8 cellular contexts compared by ENCODE assay signal in the genomic region with DNA sequence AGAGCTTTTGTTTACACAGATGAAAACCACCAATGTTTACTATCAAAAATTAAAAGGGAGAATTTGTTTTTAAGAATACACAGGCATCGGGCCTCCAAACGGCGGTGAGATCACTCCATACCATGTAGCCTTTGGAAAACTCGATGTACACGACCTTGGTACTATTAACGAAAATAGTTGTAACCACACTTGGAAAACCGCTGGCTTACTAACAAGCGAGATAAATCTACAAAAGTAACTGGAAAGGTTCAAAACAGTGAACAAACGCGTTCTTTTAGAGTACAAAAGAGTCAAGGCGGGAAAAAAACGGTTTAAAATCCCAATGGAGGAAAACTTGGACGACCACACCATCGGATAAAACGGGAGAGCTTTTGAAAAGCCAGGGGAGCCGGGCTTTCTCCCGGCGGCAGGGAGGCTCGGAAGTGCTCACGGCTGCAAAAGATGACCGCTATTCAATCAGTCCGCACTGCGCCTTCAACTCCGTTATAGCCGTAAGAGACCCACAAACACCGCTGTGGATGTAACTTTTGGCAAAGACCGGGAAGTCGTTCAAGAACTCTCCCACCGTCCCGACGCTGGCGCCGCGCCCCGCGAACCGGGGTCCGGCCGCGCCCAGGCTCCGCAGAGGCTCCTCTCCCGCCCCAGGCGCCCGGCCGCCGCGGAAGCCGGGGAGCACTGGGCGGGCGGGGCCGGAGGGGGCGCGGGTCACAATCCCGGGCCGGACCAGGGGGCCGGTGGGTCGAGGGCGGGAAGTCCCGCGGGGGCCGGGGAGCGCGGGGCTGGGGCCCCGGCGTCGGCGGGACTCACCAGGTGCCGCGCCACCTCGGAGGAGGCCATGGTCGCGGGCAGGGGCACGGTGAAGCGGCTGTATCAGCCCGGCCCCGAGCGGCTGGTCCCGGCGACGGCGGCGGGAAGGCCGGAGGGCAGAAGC. TPM values are rescaled to one million over a fixed set of nuclear protein-coding genes. Genes with fewer than 3 reads are reported as not detected.
DNase-seq lines count a peak whose midpoint lies in the region; ATAC-seq and TF ChIP-seq lines count a peak whose summit lies in the region.

No MANE protein-coding gene starts in this region.

- H3K27ac ChIP-seq in WERI-Rb-1 = peak overlapping the region; percentile 97

- peak; percentile 32 for ATAC-seq in GM18868 (IDR thresholded peaks at IDR 0.05; ENCODE audit: unreplicated experiment)
- peak; percentile 19 for ATAC-seq in HG03280 (IDR thresholded peaks at IDR 0.05; ENCODE audit: unreplicated experiment)
- no peak for ATAC-seq in naive thymus-derived CD8-positive, alpha-beta T cell
- ATAC-seq in GM19328 (IDR thresholded peaks at IDR 0.05; ENCODE audit: unreplicated experiment) = no peak

- H3K27me3 Mint-ChIP-seq in naive thymus-derived CD8-positive, alpha-beta T cell = peaks cover 36 to 73% (median 54%) of the 10 kb centered on the region in 5 donors

- peak; percentile 71 for DNase-seq in AG10803 (ENCODE audit: low read depth)
- no peak for DNase-seq in WERI-Rb-1
- DNase-seq in fibroblast of villous mesenchyme (ENCODE audit: low read depth) = peak; percentile 74
- peak in 2 of 10 donors; percentile 9 to 10 for DNase-seq in naive thymus-derived CD8-positive, alpha-beta T cell
- DNase-seq in H4 (ENCODE audit: low spot score) = no peak

- H3K27me3 ChIP-seq in WERI-Rb-1 (ENCODE audit: insufficient read depth, low read depth, severe bottlenecking) = no peaks in the 10 kb centered on the region

- peaks cover 5 to 20% (median 6%) of the 10 kb centered on the region in 3 donors for H3K36me3 Mint-ChIP-seq in naive thymus-derived CD8-positive, alpha-beta T cell

- H3K4me1 Mint-ChIP-seq in naive thymus-derived CD8-positive, alpha-beta T cell = peaks cover 9 to 19% (median 17%) of the 10 kb centered on the region in 4 donors

- POLR2A ChIA-PET in naive thymus-derived CD8-positive, alpha-beta T cell (lab: Charles Lee) = no interaction called here

- peak overlapping the region in 5 of 10 donors; percentile 43 to 73 (median 61) for H3K27ac Mint-ChIP-seq in naive thymus-derived CD8-positive, alpha-beta T cell

- TF ChIP-seq CTCF in AG10803 (conservative IDR thresholded peaks at IDR 0.05; ENCODE audit: low read length) (no peak), WERI-Rb-1 (IDR thresholded peaks at IDR 0.05; ENCODE audit: low read depth, low read length) (no peak), fibroblast of villous mesenchyme (IDR thresholded peaks at IDR 0.05; ENCODE audit: insufficient read depth, low read depth, low read length) (no peak)

- peaks cover 0 to 35% (median 8%) of the 10 kb centered on the region in 9 donors for H3K9me3 Mint-ChIP-seq in naive thymus-derived CD8-positive, alpha-beta T cell

- H3K9me3 ChIP-seq in WERI-Rb-1 (ENCODE audit: severe bottlenecking) = no peaks in the 10 kb centered on the region

- H3K36me3 ChIP-seq in WERI-Rb-1 = no peaks in the 10 kb centered on the region

- peak overlapping the region; percentile 84 for H3K4me3 ChIP-seq in AG10803 (ENCODE audit: low read length)
- H3K4me3 ChIP-seq in WERI-Rb-1 (ENCODE audit: low read depth, low read length) = peak overlapping the region; percentile 93
- peak overlapping the region; percentile 93 for H3K4me3 ChIP-seq in fibroblast of villous mesenchyme (ENCODE audit: low read depth, low read length)

- H3K4me3 Mint-ChIP-seq in naive thymus-derived CD8-positive, alpha-beta T cell = peak overlapping the region; percentile 79 to 92 (median 86)

RNA-seq across cellular contexts. Expression of a gene that starts 0.5 kb away (rescaled TPM):
- total RNA-seq in fibroblast of villous mesenchyme = 73.1 and 83.3 TPM in 2 replicates
- not detected for total RNA-seq in naive thymus-derived CD8-positive, alpha-beta T cell
- under 1 TPM in 1 of 3 donors, not detected in 2; 0.42 TPM for polyA plus RNA-seq in naive thymus-derived CD8-positive, alpha-beta T cell
- total RNA-seq in H4 (2014; rRNA removed; shearing (Covaris generic)) = 34.1 and 44.4 TPM in 2 replicates

RNA-seq across cellular contexts. Expression of a gene that starts 0.9 kb away (rescaled TPM):
- total RNA-seq in fibroblast of villous mesenchyme = 9.3 and 10.8 TPM in 2 replicates
- under 1 TPM in 1 of 2 experiments, not detected in 1; 0.16 TPM for total RNA-seq in naive thymus-derived CD8-positive, alpha-beta T cell
- under 1 TPM in 2 of 3 donors, not detected in 1; 0.05 to 0.12 TPM for polyA plus RNA-seq in naive thymus-derived CD8-positive, alpha-beta T cell
- total RNA-seq in H4 (2014; rRNA removed; shearing (Covaris generic)) = 2.7 and 4.0 TPM in 2 replicates

Comparison
In these comparisons a context has a peak if more than half of its experiments do, and no peak if none do; other contexts are left out.
1. DNase-seq: peak in AG10803 (single experiment) and fibroblast of villous mesenchyme (single experiment); none in WERI-Rb-1 (single experiment) and H4 (single experiment).
2. ATAC-seq: peak in GM18868 (single experiment) and HG03280 (single experiment); none in naive thymus-derived CD8-positive, alpha-beta T cell (0 of 2) and GM19328 (single experiment).
3. RNA of a gene that starts 0.5 kb away (total RNA-seq): 73.1 to 83.3 TPM in fibroblast of villous mesenchyme and 34.1 to 44.4 TPM in H4; not detected in naive thymus-derived CD8-positive, alpha-beta T cell; every median in the first group is over 10 times any median in the second.
4. Peak in every context shown above with its lines, with median percentiles within 50 percentile points of each other: H3K4me3 ChIP-seq.